ENCODE assay signal across 9 cellular contexts in genomic region chr21:36965720-36966065, GRCh38. TPM values are rescaled to one million over a fixed set of nuclear protein-coding genes. Genes with fewer than 3 reads are reported as not detected.
A peak's percentile ranks its signal among the peaks of the same experiment; 100 is the strongest.
DNase-seq lines count a peak whose midpoint lies in the region; ATAC-seq and TF ChIP-seq lines count a peak whose summit lies in the region.
"Had no signal": no experiment of that assay in that cellular context is flagged by ENCODE, and none has a peak within 500 bp of the region (broad histone marks: within the 10 kb centered on the region; RNA-seq: fewer than 3 reads in every experiment).

No MANE protein-coding gene starts in this region.

- H3K4me3 Mint-ChIP-seq in activated naive CD4-positive, alpha-beta T cell treated with anti-CD3 and anti-CD28 coated beads, Interleukin-2, amount 50 U/mL, for 24 hours, result peak overlapping the region; percentile 93

- WGBS in lung, 2 donors, result 35 to 44% methylated on average over 10 of the region's 10 CpGs

- H3K27me3 ChIP-seq in brain microvascular endothelial cell (replicated peaks), result no peaks in the 10 kb centered on the region
- H3K27me3 ChIP-seq in lung (ENCODE audit: control insufficient read depth, insufficient read depth), result no peaks in the 10 kb centered on the region
- no peaks in the 10 kb centered on the region for H3K27me3 ChIP-seq in uterus

- peak overlapping the region; percentile 16 for H3K27ac ChIP-seq in brain microvascular endothelial cell
- peak overlapping the region; percentile 62 to 95 for H3K27ac ChIP-seq in lung (ENCODE audit: low read depth in 1 of 2, low read length in 1 of 2)
- H3K27ac ChIP-seq in uterus, result peak overlapping the region; percentile 72 to 90

- H3K4me3 ChIP-seq in brain microvascular endothelial cell (ENCODE audit: low read depth, low read length) (peak overlapping the region; percentile 67), lung (peak overlapping the region; percentile 79), uterus (peak overlapping the region; percentile 32 to 59)

- peaks cover 2% of the 10 kb centered on the region for H3K36me3 Mint-ChIP-seq in activated naive CD4-positive, alpha-beta T cell treated with anti-CD3 and anti-CD28 coated beads, Interleukin-2, amount 50 U/mL, for 24 hours

- intact Hi-C loops in uterus (cut with DNase I; ENCODE audit: low total_unique reads), result no loop called here

- DNase-seq in activated naive CD4-positive, alpha-beta T cell (lab: John Stamatoyannopoulos, UW), result no peak
- DNase-seq in brain microvascular endothelial cell (no peak), lung (ENCODE audit: low spot score) (no peak), uterus (no peak), globus pallidus (ENCODE audit: low spot score) (no peak), iPS-NIHi7 (ENCODE audit: extremely low spot score) (no peak)

- H3K9me3 ChIP-seq in lung (ENCODE audit: control insufficient read depth in 2 of 2, insufficient read depth in 1 of 2, low read length in 1 of 2), result no peaks in the 10 kb centered on the region
- H3K9me3 ChIP-seq in uterus, result no peaks in the 10 kb centered on the region

- in situ Hi-C loops in brain microvascular endothelial cell (cut with HindIII; ENCODE audit: low pct_ligation_motif_present, low sequenced_read_pairs), result no loop called here

- peak overlapping the region; percentile 98 for H3K27ac Mint-ChIP-seq in activated naive CD4-positive, alpha-beta T cell treated with anti-CD3 and anti-CD28 coated beads, Interleukin-2, amount 50 U/mL, for 24 hours

- peaks cover 0 to 3% of the 10 kb centered on the region in 2 donors for H3K4me1 ChIP-seq in lung (ENCODE audit: control insufficient read depth in 2 of 2, insufficient read depth in 2 of 2, low read length in 2 of 2)
- H3K4me1 ChIP-seq in uterus, result no peaks in the 10 kb centered on the region

- H3K36me3 ChIP-seq in brain microvascular endothelial cell (replicated peaks) (no peaks in the 10 kb centered on the region), lung (ENCODE audit: control insufficient read depth in 2 of 2, insufficient read depth in 2 of 2, low read length in 2 of 2) (peaks cover 0 to 3% of the 10 kb centered on the region in 2 donors), uterus (no peaks in the 10 kb centered on the region)

- no peaks in the 10 kb centered on the region for H3K27me3 Mint-ChIP-seq in activated naive CD4-positive, alpha-beta T cell treated with anti-CD3 and anti-CD28 coated beads, Interleukin-2, amount 50 U/mL, for 24 hours

- no peaks in the 10 kb centered on the region for H3K9me3 Mint-ChIP-seq in activated naive CD4-positive, alpha-beta T cell treated with anti-CD3 and anti-CD28 coated beads, Interleukin-2, amount 50 U/mL, for 24 hours

- ATAC-seq in lung (ENCODE audit: insufficient read depth, low FRiP score) (no peak), esophagus mucosa (no peak)

- no peak for TF ChIP-seq POLR2A in uterus (IDR thresholded peaks at IDR 0.05)

- TF ChIP-seq CTCF in brain microvascular endothelial cell (IDR thresholded peaks at IDR 0.05; ENCODE audit: low read depth, low read length, missing control alignments), result no peak
- TF ChIP-seq CTCF in lung (IDR thresholded peaks at IDR 0.05; ENCODE audit: control extremely low read depth, extremely low read depth), result no peak
- TF ChIP-seq CTCF in uterus (IDR thresholded peaks at IDR 0.05), result no peak

- peaks cover 18% of the 10 kb centered on the region for H3K4me1 Mint-ChIP-seq in activated naive CD4-positive, alpha-beta T cell treated with anti-CD3 and anti-CD28 coated beads, Interleukin-2, amount 50 U/mL, for 24 hours

RNA-seq across cellular contexts. Expression of gene HLCS, which starts 0.8 kb away (rescaled TPM):
- 10 to 100 TPM; 27.1 to 28.8 TPM for total RNA-seq in lung
- 1 to 10 TPM; 5.0 to 7.8 TPM for polyA plus RNA-seq in lung
- total RNA-seq in uterus, result 10 to 100 TPM in 2 of 4 donors, 1 to 10 TPM in 2; 3.8 to 31.4 (median 15.4) TPM
- 11.6 TPM for total RNA-seq in esophagus mucosa

RNA-seq across cellular contexts. Expression of gene RIPPLY3, which starts 40.8 kb away (rescaled TPM):
- 1 to 10 TPM in 1 of 2 donors, under 1 TPM in 1; 0.18 to 2.1 TPM for total RNA-seq in lung
- under 1 TPM; 0.22 to 0.93 TPM for polyA plus RNA-seq in lung
- total RNA-seq in uterus, result under 1 TPM in 1 of 4 donors, not detected in 3; 0.62 TPM
- not detected for total RNA-seq in esophagus mucosa
- total RNA-seq: T-helper 1 cell treated with Interleukin-12 subunit alpha and Interleukin-12 subunit beta and Interleukin-4 antibody, amounts not matched to agents 30 ng/mL and 1 ng/mL, for 36 hours had no signal

Comparison
In these comparisons a context has a peak if more than half of its experiments do, and no peak if none do; other contexts are left out.
1. H3K27ac ChIP-seq: peak in every context shown above with its lines; median percentile 81 in uterus; 78 in lung; 16 in brain microvascular endothelial cell.